In genomic region chr2:88765154-88765948, GRCh38 we compare ENCODE assay signal across 8 cellular contexts.
A peak's percentile ranks its signal among the peaks of the same experiment; 100 is the strongest.
DNase-seq lines count a peak whose midpoint lies in the region; ATAC-seq and TF ChIP-seq lines count a peak whose summit lies in the region.

No MANE protein-coding gene starts in this region.

- H3K4me3 Mint-ChIP-seq in stimulated activated naive B cell treated with anti-CD40 and anti-IgM and Interleukin-4, amounts not matched to agents 10 μg/mL and 1 μg/mL and 100 μg/mL, for 72 hours = peak overlapping the region; percentile 80 to 83

- H3K4me2 ChIP-seq in mammary epithelial cell (ENCODE audit: insufficient read depth, low read depth, low read length) = peak overlapping the region; percentile 81

- peaks cover 19 to 22% of the 10 kb centered on the region in 2 donors for H3K27me3 Mint-ChIP-seq in stimulated activated naive B cell treated with anti-CD40 and anti-IgM and Interleukin-4, amounts not matched to agents 10 μg/mL and 1 μg/mL and 100 μg/mL, for 72 hours

- in situ Hi-C loops in mammary epithelial cell (cut with MboI; ENCODE audit: low sequenced_read_pairs in 2 of 2) = no loop called here

- DNase-seq in COLO668 (lab: John Stamatoyannopoulos, UW; ENCODE audit: unreplicated experiment) (peak; percentile 94), RWPE1 (ENCODE audit: low spot score) (peak; percentile 48), mammary epithelial cell (peak; percentile 80), lung (ENCODE audit: low spot score) (peak; percentile 31), HuH-7.5 (ENCODE audit: low spot score) (no peak)
- DNase-seq in stimulated activated naive B cell treated with anti-CD40 and anti-IgM and Interleukin-4, amounts not matched to agents 10 μg/mL and 1 μg/mL and 100 μg/mL, for 72 hours = peak; percentile 31
- DNase-seq in effector CD8-positive, alpha-beta T cell (lab: John Stamatoyannopoulos, UW) = no peak

- no peak for TF ChIP-seq CTCF in RWPE1 (conservative IDR thresholded peaks at IDR 0.05; ENCODE audit: low read depth)
- no peak for TF ChIP-seq CTCF in mammary epithelial cell (conservative IDR thresholded peaks at IDR 0.05 in 1 of 2, IDR thresholded peaks at IDR 0.05 in 1 of 2; ENCODE audit: extremely low read depth in 1 of 2, insufficient read depth in 1 of 2, low read depth in 1 of 2, low read length in 2 of 2)
- TF ChIP-seq CTCF in lung (IDR thresholded peaks at IDR 0.05; ENCODE audit: control extremely low read depth, extremely low read depth) = no peak

- H3K9me3 ChIP-seq in mammary epithelial cell (replicated peaks; ENCODE audit: insufficient read depth, low read length) (no peaks in the 10 kb centered on the region), lung (ENCODE audit: control insufficient read depth in 2 of 2, insufficient read depth in 1 of 2, low read length in 1 of 2) (peaks cover 0 to 10% of the 10 kb centered on the region in 2 donors)

- BruUV-seq in mammary epithelial cell (replicated peaks; lab: Mats Ljungman, UMichigan) = no TSS peak

- H3K27ac ChIP-seq in RWPE1 (peak overlapping the region; percentile 38; the same call in 1 of the 2 replicates), mammary epithelial cell (ENCODE audit: insufficient read depth, low read depth, low read length) (no peak overlapping the region), lung (ENCODE audit: low read depth in 1 of 2, low read length in 1 of 2) (no peak overlapping the region)

- peak; percentile 64 for ATAC-seq in HG02678 (IDR thresholded peaks at IDR 0.05; ENCODE audit: unreplicated experiment)
- ATAC-seq in lung (ENCODE audit: insufficient read depth, low FRiP score) = no peak
- peak; percentile 81 to 85 for ATAC-seq in stimulated activated naive B cell treated with anti-CD40 and anti-IgM and Interleukin-4, amounts not matched to agents 10 μg/mL and 1 μg/mL and 100 μg/mL, for 72 hours (replicated peaks)

- H3K36me3 ChIP-seq in mammary epithelial cell (ENCODE audit: insufficient read depth, low read length) = no peaks in the 10 kb centered on the region
- H3K36me3 ChIP-seq in lung (ENCODE audit: control insufficient read depth in 2 of 2, insufficient read depth in 2 of 2, low read length in 2 of 2) = no peaks in the 10 kb centered on the region

- H3K4me1 Mint-ChIP-seq in stimulated activated naive B cell treated with anti-CD40 and anti-IgM and Interleukin-4, amounts not matched to agents 10 μg/mL and 1 μg/mL and 100 μg/mL, for 72 hours = peaks cover 6 to 18% of the 10 kb centered on the region in 2 donors

- H3K9me3 Mint-ChIP-seq in stimulated activated naive B cell treated with anti-CD40 and anti-IgM and Interleukin-4, amounts not matched to agents 10 μg/mL and 1 μg/mL and 100 μg/mL, for 72 hours = peaks cover 3 to 4% of the 10 kb centered on the region in 2 donors

- intact Hi-C loops in mammary epithelial cell (cut with micrococcal nuclease) = no loop called here

- H3K4me3 ChIP-seq in mammary epithelial cell (replicated peaks in 1 of 3; ENCODE audit: insufficient read depth in 1 of 3, low read depth in 2 of 3, low read length in 3 of 3) = peak overlapping the region; percentile 33 to 37 (median 36)
- H3K4me3 ChIP-seq in lung = peak overlapping the region; percentile 25

- no peaks in the 10 kb centered on the region for H3K27me3 ChIP-seq in mammary epithelial cell (ENCODE audit: insufficient read depth, low read length)
- no peaks in the 10 kb centered on the region for H3K27me3 ChIP-seq in lung (ENCODE audit: control insufficient read depth, insufficient read depth)

- WGBS in mammary epithelial cell (ENCODE audit: low coverage, missing lambda C conversion rate) = 6% methylated on average over 13 of the region's 81 CpGs
- 1 to 3% methylated on average over 54 to 81 of the region's 81 CpGs for WGBS in lung, 2 donors

- no peaks in the 10 kb centered on the region for H4K20me1 ChIP-seq in mammary epithelial cell (ENCODE audit: insufficient read depth, low read length)

- H3K4me1 ChIP-seq in mammary epithelial cell (ENCODE audit: insufficient read depth, low read length) (peaks cover 12% of the 10 kb centered on the region), lung (ENCODE audit: control insufficient read depth in 2 of 2, insufficient read depth in 2 of 2, low read length in 2 of 2) (peaks cover 3 to 10% of the 10 kb centered on the region in 2 donors)

- peak overlapping the region; percentile 27 for H3K27ac Mint-ChIP-seq in stimulated activated naive B cell treated with anti-CD40 and anti-IgM and Interleukin-4, amounts not matched to agents 10 μg/mL and 1 μg/mL and 100 μg/mL, for 72 hours

- dilution Hi-C loops in mammary epithelial cell (cut with HindIII; ENCODE audit: low sequenced_read_pairs) = no loop called here

- POLR2A ChIA-PET in RWPE1 (lab: Yijun Ruan, JAX; ENCODE audit: low non-redundant PET) = no interaction called here

- H2AFZ ChIP-seq in mammary epithelial cell (ENCODE audit: low read depth, low read length) = peak overlapping the region; percentile 76

- CTCF ChIA-PET in RWPE1 (lab: Yijun Ruan, JAX) (no interaction called here), mammary epithelial cell (lab: Charles Lee; ENCODE audit: low non-redundant PET) (no interaction called here)

- no peak overlapping the region for H3K9ac ChIP-seq in mammary epithelial cell (ENCODE audit: insufficient read depth, low read length)

- H3K79me2 ChIP-seq in mammary epithelial cell (ENCODE audit: insufficient read depth, low read length) = no peaks in the 10 kb centered on the region

- peaks cover 4 to 5% of the 10 kb centered on the region in 2 donors for H3K36me3 Mint-ChIP-seq in stimulated activated naive B cell treated with anti-CD40 and anti-IgM and Interleukin-4, amounts not matched to agents 10 μg/mL and 1 μg/mL and 100 μg/mL, for 72 hours

Comparison
In these comparisons a context has a peak if more than half of its experiments do, and no peak if none do; other contexts are left out.
1. DNase-seq: peak in COLO668 (single experiment), RWPE1 (single experiment), mammary epithelial cell (single experiment), lung (single experiment) and stimulated activated naive B cell treated with anti-CD40 and anti-IgM and Interleukin-4, amounts not matched to agents 10 μg/mL and 1 μg/mL and 100 μg/mL, for 72 hours (single experiment); none in effector CD8-positive, alpha-beta T cell (single experiment) and HuH-7.5 (single experiment).